19 cellular contexts compared by ENCODE assay signal in the genomic region with DNA sequence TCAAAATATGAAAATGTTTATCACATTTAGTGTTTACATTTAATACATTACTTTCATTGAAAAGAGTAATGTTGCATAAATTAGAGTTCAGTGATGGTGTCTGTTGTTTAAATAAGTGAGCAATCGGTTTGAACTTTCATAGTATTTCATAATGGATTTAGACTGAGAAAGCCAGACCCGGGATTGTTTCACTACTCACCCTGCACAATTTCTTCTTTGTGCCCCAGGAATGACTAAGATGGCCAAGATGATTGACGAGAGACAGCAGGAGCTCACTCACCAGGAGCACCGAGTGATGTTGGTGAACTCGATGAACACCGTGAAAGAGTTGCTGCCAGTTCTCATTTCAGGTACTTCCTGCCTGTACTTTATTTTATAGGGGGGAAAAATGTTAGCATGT.
DNase-seq lines count a peak whose midpoint lies in the region; ATAC-seq, FAIRE-seq and TF ChIP-seq lines count a peak whose summit lies in the region.
"Had no signal": no experiment of that assay in that cellular context is flagged by ENCODE, and none has a peak within 500 bp of the region (broad histone marks: within the 10 kb centered on the region; RNA-seq: fewer than 3 reads in every experiment).

No MANE protein-coding gene starts in this region.

- ATAC-seq in GM19023 (IDR thresholded peaks at IDR 0.05; ENCODE audit: unreplicated experiment) (no peak), HG02870 (IDR thresholded peaks at IDR 0.05; ENCODE audit: unreplicated experiment) (no peak), HG03354 (IDR thresholded peaks at IDR 0.05; ENCODE audit: poor library complexity, severe bottlenecking, unreplicated experiment) (no peak)
- ATAC-seq: activated CD4-positive, alpha-beta T cell treated with anti-CD3 and anti-CD28 coated beads for 36 hours; pancreas had no signal

- H3K4me3 ChIP-seq in ACC112 (ENCODE audit: low read depth, low read length) = no peak overlapping the region
- H3K4me3 ChIP-seq in astrocyte (ENCODE audit: insufficient read depth, low read depth, low read length) = no peak overlapping the region
- H3K4me3 ChIP-seq: pancreas had no signal

- no peaks in the 10 kb centered on the region for H3K9me3 ChIP-seq in astrocyte (ENCODE audit: insufficient read depth, low read depth, low read length)
- H3K9me3 ChIP-seq: pancreas had no signal

- H3K9me3 Mint-ChIP-seq in astrocyte (ENCODE audit: unreplicated experiment) = no peaks in the 10 kb centered on the region
- H3K9me3 Mint-ChIP-seq: CD8-positive, alpha-beta memory T cell; central memory CD8-positive, alpha-beta T cell had no signal

- peaks cover 75% of the 10 kb centered on the region for H4K20me1 ChIP-seq in astrocyte (ENCODE audit: insufficient read depth, low read length)

- H3K9ac ChIP-seq in astrocyte (ENCODE audit: low read length) = no peak overlapping the region

- FAIRE-seq in astrocyte (lab: Jason Lieb, UNC) = no peak
- FAIRE-seq: H1, pancreas had no signal

- H3K4me1 Mint-ChIP-seq in astrocyte (ENCODE audit: low read depth, unreplicated experiment) = peaks cover 53% of the 10 kb centered on the region

- no peak for TF ChIP-seq CTCF in astrocyte (IDR thresholded peaks at IDR 0.05; ENCODE audit: insufficient read depth, low read depth, low read length)

- no peak overlapping the region for H3K4me3 Mint-ChIP-seq in astrocyte (ENCODE audit: unreplicated experiment)
- H3K4me3 Mint-ChIP-seq: activated CD4-positive, alpha-beta T cell treated with anti-CD3 and anti-CD28 coated beads for 36 hours; activated naive CD8-positive, alpha-beta T cell; CD8-positive, alpha-beta memory T cell; central memory CD8-positive, alpha-beta T cell had no signal

- H3K79me2 ChIP-seq in ACC112 (ENCODE audit: control insufficient read depth, insufficient read depth, low read length, unreplicated experiment) = peaks cover 51% of the 10 kb centered on the region
- H3K79me2 ChIP-seq in astrocyte (ENCODE audit: insufficient read depth, low read length) = peaks cover 84% of the 10 kb centered on the region

- no peaks in the 10 kb centered on the region for H3K27me3 ChIP-seq in ACC112 (ENCODE audit: insufficient read depth, low read length)
- H3K27me3 ChIP-seq in astrocyte (ENCODE audit: insufficient read depth, low read length) = no peaks in the 10 kb centered on the region
- H3K27me3 ChIP-seq: pancreas had no signal

- H2AFZ ChIP-seq in ACC112 (ENCODE audit: low read length, unreplicated experiment) (no peak overlapping the region), astrocyte (ENCODE audit: low read depth, low read length) (no peak overlapping the region)

- DNase-seq in LHCN-M2 (ENCODE audit: low read depth) = peak; percentile 94
- peak; percentile 44 for DNase-seq in astrocyte (ENCODE audit: low read depth)
- DNase-seq in kidney tubule cell (ENCODE audit: low spot score) = peak; percentile 70
- DNase-seq in activated gamma-delta T cell (lab: John Stamatoyannopoulos, UW) = no peak
- DNase-seq: activated CD4-positive, alpha-beta T cell treated with anti-CD3 and anti-CD28 coated beads for 36 hours; CD8-positive, alpha-beta memory T cell; NCI-H1105 treated with DMSO at 0.1 percent for 48 hours; NCI-H2171; pancreas; SHP77 treated with DMSO at 0.1 percent for 48 hours; stimulated activated naive CD4-positive, alpha-beta T cell treated with Interleukin-2 at 50 U/mL for 16 hours; T-helper 9 cell had no signal

- peak overlapping the region; percentile 84 for H3K27ac Mint-ChIP-seq in astrocyte (ENCODE audit: unreplicated experiment)
- H3K27ac Mint-ChIP-seq: activated CD4-positive, alpha-beta T cell treated with anti-CD3 and anti-CD28 coated beads for 36 hours had no signal

- peaks cover 55% of the 10 kb centered on the region for H3K4me1 ChIP-seq in ACC112 (ENCODE audit: control insufficient read depth, insufficient read depth, low read length, unreplicated experiment)
- peaks cover 48% of the 10 kb centered on the region for H3K4me1 ChIP-seq in astrocyte (ENCODE audit: insufficient read depth, low read length)

- peaks cover 18% of the 10 kb centered on the region for H3K36me3 Mint-ChIP-seq in astrocyte (ENCODE audit: low read depth, unreplicated experiment)

- peak overlapping the region; percentile 4; the same call in 1 of the 2 replicates for H3K27ac ChIP-seq in ACC112 (ENCODE audit: low read depth, low read length)
- H3K27ac ChIP-seq in astrocyte (ENCODE audit: low read depth, low read length) = peak overlapping the region; percentile 0
- H3K27ac ChIP-seq: pancreas had no signal

- H3K27me3 Mint-ChIP-seq in astrocyte (ENCODE audit: low read depth, unreplicated experiment) = no peaks in the 10 kb centered on the region
- H3K27me3 Mint-ChIP-seq: activated CD4-positive, alpha-beta T cell treated with anti-CD3 and anti-CD28 coated beads for 36 hours; activated naive CD8-positive, alpha-beta T cell; CD8-positive, alpha-beta memory T cell; central memory CD8-positive, alpha-beta T cell had no signal

- H3K4me2 ChIP-seq in astrocyte (ENCODE audit: low read length) = no peak overlapping the region

- peaks cover 18% of the 10 kb centered on the region for H3K36me3 ChIP-seq in ACC112 (ENCODE audit: insufficient read depth, low read length)
- peaks cover 52% of the 10 kb centered on the region for H3K36me3 ChIP-seq in astrocyte (ENCODE audit: insufficient read depth, low read length)
